ENCODE assay signal across 8 cellular contexts in the genomic region with DNA sequence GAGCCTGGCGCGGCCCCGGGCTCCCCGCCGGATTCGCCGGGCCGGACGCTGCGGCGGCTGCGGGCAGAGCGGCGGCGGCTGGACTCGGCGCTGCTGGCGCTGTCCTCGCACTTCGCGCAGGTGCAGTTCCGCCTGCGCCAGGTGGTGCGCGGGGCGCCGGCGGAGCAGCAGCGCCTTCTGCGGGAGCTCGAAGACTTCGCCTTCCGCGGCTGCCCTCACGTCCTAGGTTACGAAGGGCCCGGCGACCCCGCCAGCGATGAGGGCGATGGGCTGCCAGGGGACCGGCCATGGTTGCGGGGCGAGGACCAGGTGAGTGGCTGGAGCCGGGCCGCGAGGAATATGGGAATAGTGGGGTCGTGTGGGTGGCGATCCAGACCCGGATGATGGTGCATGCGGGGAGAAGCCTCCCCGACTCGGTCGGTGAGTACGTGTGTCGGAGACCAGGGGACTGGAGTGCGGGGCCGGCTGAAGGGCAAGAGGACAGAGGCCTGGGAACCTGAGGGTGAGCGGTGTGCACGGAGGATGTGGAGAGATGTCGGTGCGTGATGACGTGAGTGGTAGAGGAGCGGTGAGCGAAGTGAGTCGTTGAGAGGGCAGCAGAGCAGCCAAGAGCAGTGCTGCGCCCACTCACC. TPM values are rescaled to one million over a fixed set of nuclear protein-coding genes. Genes with fewer than 3 reads are reported as not detected.
DNase-seq lines count a peak whose midpoint lies in the region; ATAC-seq lines count a peak whose summit lies in the region.

No MANE protein-coding gene starts in this region.

- H3K9me3 Mint-ChIP-seq in dendritic cell treated with granulocyte-macrophage colony-stimulating factor and Interleukin-4, amounts not matched to agents 40 ng/mL and 50 ng/mL, for 4 days, result no peaks in the 10 kb centered on the region

- peaks cover 53% of the 10 kb centered on the region for H3K4me1 Mint-ChIP-seq in dendritic cell treated with granulocyte-macrophage colony-stimulating factor and Interleukin-4, amounts not matched to agents 40 ng/mL and 50 ng/mL, for 4 days (ENCODE audit: low read depth)

- peaks cover 41% of the 10 kb centered on the region for H3K36me3 Mint-ChIP-seq in dendritic cell treated with granulocyte-macrophage colony-stimulating factor and Interleukin-4, amounts not matched to agents 40 ng/mL and 50 ng/mL, for 4 days (ENCODE audit: low read depth)

- intact Hi-C loops in dendritic cell treated with granulocyte-macrophage colony-stimulating factor and Interleukin-4, amounts not matched to agents 40 ng/mL and 50 ng/mL, for 4 days (cut with micrococcal nuclease), result loop anchor here (2.0 kb wide), 1 partner anchor 16 kb away; the partner anchor contains the start of gene AARSD1

- H3K4me3 Mint-ChIP-seq in dendritic cell treated with granulocyte-macrophage colony-stimulating factor and Interleukin-4, amounts not matched to agents 40 ng/mL and 50 ng/mL, for 4 days, result peak overlapping the region; percentile 99

- ATAC-seq in HG03039 (IDR thresholded peaks at IDR 0.05; ENCODE audit: unreplicated experiment), result peak; percentile 37

- peak; percentile 38 to 89 (median 86) for DNase-seq in NCI-H1417 (lab: John Stamatoyannopoulos, UW)
- DNase-seq in NCI-H1417 treated with DMSO at 0.1 percent for 48 hours (lab: John Stamatoyannopoulos, UW), result no peak
- peak; percentile 27 for DNase-seq in NCI-H510A treated with DMSO at 0.1 percent for 48 hours (lab: John Stamatoyannopoulos, UW)
- DNase-seq in activated CD4-positive, alpha-beta T cell treated with anti-CD3 and anti-CD28 coated beads, Interleukin-2, amount 50 U/mL, for 4 hours, result peak; percentile 48 to 57
- peak; percentile 58 to 68 for DNase-seq in lung microvascular endothelial cell (ENCODE audit: low read depth in 2 of 2)
- peak; percentile 57 to 68 for DNase-seq in stimulated activated CD8-positive, alpha-beta memory T cell treated with anti-CD3 and anti-CD28 coated beads, Interleukin-15, amount 100 ng/mL, for 48 hours (ENCODE audit: low read depth in 2 of 2)

- peak overlapping the region; percentile 95 for H3K27ac Mint-ChIP-seq in dendritic cell treated with granulocyte-macrophage colony-stimulating factor and Interleukin-4, amounts not matched to agents 40 ng/mL and 50 ng/mL, for 4 days

- peaks cover 4% of the 10 kb centered on the region for H3K27me3 Mint-ChIP-seq in dendritic cell treated with granulocyte-macrophage colony-stimulating factor and Interleukin-4, amounts not matched to agents 40 ng/mL and 50 ng/mL, for 4 days

RNA-seq across cellular contexts. Expression of gene RUNDC1, which starts 0.5 kb away (rescaled TPM):
- total RNA-seq in lung microvascular endothelial cell, result 6.5 and 11.1 TPM in 2 replicates

RNA-seq across cellular contexts. Expression of gene PTGES3L, which starts 1.0 kb away (rescaled TPM):
- under 0.01 and 0.20 TPM in 2 replicates for total RNA-seq in lung microvascular endothelial cell

RNA-seq across cellular contexts. Expression of gene AARSD1, which starts 16.6 kb away (rescaled TPM):
- total RNA-seq in lung microvascular endothelial cell, result 12.0 and 17.5 TPM in 2 replicates

RNA-seq across cellular contexts. Expression of gene RPL27, which starts 17.3 kb away (rescaled TPM):
- 852 and 854 TPM in 2 replicates for total RNA-seq in lung microvascular endothelial cell

RNA-seq across cellular contexts. Expression of gene IFI35, which starts 25.7 kb away (rescaled TPM):
- 7.5 and 8.3 TPM in 2 replicates for total RNA-seq in lung microvascular endothelial cell
